Comparison of ENCODE assay signal across 23 cellular contexts in the genomic region with DNA sequence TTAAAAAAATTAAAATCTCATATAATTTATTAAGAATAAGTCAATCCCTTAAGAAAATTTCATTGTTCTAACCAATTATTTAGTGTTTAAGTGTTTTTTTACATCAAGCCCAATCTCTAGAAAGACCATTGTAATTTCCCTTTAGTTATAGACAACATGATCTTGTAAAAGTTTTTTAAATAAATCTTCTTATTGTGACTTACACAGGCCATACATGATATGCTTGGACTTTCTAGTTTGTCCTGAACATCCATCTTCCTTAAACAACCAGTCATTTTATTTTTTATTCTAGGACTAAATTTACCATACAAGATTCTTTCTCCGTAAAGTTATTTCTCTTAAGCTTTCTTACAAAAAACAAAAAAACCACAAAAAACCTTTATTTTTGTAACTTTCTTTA.
"Had no signal": no experiment of that assay in that cellular context is flagged by ENCODE, and none has a peak within 500 bp of the region (broad histone marks: within the 10 kb centered on the region; RNA-seq: fewer than 3 reads in every experiment).

No MANE protein-coding gene starts in this region.

- H3K9me3 ChIP-seq: ovary, psoas muscle, tibial artery had no signal

- H3K27ac ChIP-seq: neutrophil, ovary, psoas muscle, tibial artery, WERI-Rb-1 had no signal

- H3K4me1 ChIP-seq: psoas muscle, tibial artery had no signal

- FAIRE-seq: islet of Langerhans, TTC549 had no signal

- H3K27me3 ChIP-seq: neutrophil, ovary, tibial artery had no signal

- DNase-seq: activated CD4-positive, alpha-beta T cell treated with anti-CD3 and anti-CD28 coated beads for 1 hour; activated CD4-positive, alpha-beta T cell treated with anti-CD3 and anti-CD28 coated beads, Interleukin-2, amount 50 U/mL, for 1 hour; activated CD8-positive, alpha-beta T cell treated with anti-CD3 and anti-CD28 coated beads, Interleukin-2, amount 10 ng/mL, durations not matched to agents 7 days and 5 days; activated gamma-delta T cell; anterior cingulate cortex; dermis blood vessel endothelial cell; effector CD8-positive, alpha-beta T cell; foreskin melanocyte; glutamatergic neuron; hippocampal formation; left cardiac atrium; ovary; psoas muscle; right cardiac atrium; stimulated activated CD4-positive, alpha-beta T cell treated with anti-CD3 and anti-CD28 coated beads, Interleukin-12 subunit alpha, Interleukin-12 subunit beta, amount 100 ng/mL, for 4 hours; stimulated activated naive CD8-positive, alpha-beta T cell treated with anti-CD3 and anti-CD28 coated beads, Interleukin-15, amount 100 ng/mL, for 72 hours; tibial artery; WERI-Rb-1 had no signal

- H3K4me3 ChIP-seq: ovary, psoas muscle, tibial artery had no signal

- H3K36me3 ChIP-seq: neutrophil, ovary, tibial artery, WERI-Rb-1 had no signal

- ATAC-seq: activated CD8-positive, alpha-beta T cell treated with anti-CD3 and anti-CD28 coated beads, Interleukin-2, amount 10 ng/mL, durations not matched to agents 7 days and 5 days; left cardiac atrium; natural killer cell treated with Interleukin-12 subunit alpha and Interleukin-12 subunit beta and Interleukin-15 and Interleukin-18, amount 100 ng/mL, for 72 hours; psoas muscle; right cardiac atrium; stimulated activated effector memory CD8-positive, alpha-beta T cell treated with anti-CD3 and anti-CD28 coated beads, Interleukin-12 subunit alpha, Interleukin-12 subunit beta, amount 100 ng/mL, for 72 hours; stimulated activated naive CD8-positive, alpha-beta T cell treated with anti-CD3 and anti-CD28 coated beads, Interleukin-15, amount 100 ng/mL, for 72 hours had no signal
